30 cellular contexts compared by ENCODE assay signal in the genomic region with DNA sequence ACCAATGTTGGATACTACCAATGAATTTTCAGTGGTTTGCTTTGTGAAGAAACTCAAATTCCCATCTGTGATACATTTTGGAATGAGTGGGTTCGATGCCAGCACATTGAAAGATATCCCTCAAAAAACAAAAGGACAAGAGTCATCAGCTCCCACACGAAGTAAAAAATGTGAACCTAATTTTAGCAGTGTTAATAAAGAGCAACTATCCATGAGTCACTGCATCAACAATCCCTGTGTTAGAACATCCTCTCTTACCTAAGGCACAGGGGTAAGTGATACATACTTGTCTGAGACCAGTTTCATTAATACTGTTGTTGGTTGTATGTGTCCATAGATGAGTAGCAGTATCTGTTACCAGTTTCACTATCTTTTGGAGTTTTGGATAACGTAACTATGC.
DNase-seq lines count a peak whose midpoint lies in the region; ATAC-seq and TF ChIP-seq lines count a peak whose summit lies in the region.
"Had no signal": no experiment of that assay in that cellular context is flagged by ENCODE, and none has a peak within 500 bp of the region (broad histone marks: within the 10 kb centered on the region; RNA-seq: fewer than 3 reads in every experiment).

No MANE protein-coding gene starts in this region.

- DNase-seq in A172 (ENCODE audit: low spot score) (peak; percentile 64), RPMI7951 (ENCODE audit: low read depth) (peak; percentile 26), dermis blood vessel endothelial cell (peak; percentile 14), kidney epithelial cell (ENCODE audit: low read depth) (peak; percentile 61), NCI-H345 (lab: John Stamatoyannopoulos, UW) (no peak), aorta (no peak), NCI-H2227 treated with DMSO at 0.1 percent for 48 hours (lab: John Stamatoyannopoulos, UW) (no peak)
- DNase-seq in stimulated activated naive CD4-positive, alpha-beta T cell (lab: John Stamatoyannopoulos, UW), result no peak
- DNase-seq: 8988T; activated B cell treated with CpG ODN at 0.5 μM for 24 hours; activated CD4-positive, alpha-beta T cell treated with anti-CD3 and anti-CD28 coated beads, Interleukin-2, amount 50 U/mL, for 48 hours; activated naive CD4-positive, alpha-beta T cell treated with anti-CD3 and anti-CD28 coated beads for 36 hours; CD4-positive, CD25-positive, alpha-beta regulatory T cell; GOT3; HFFc6; Karpas-422; left colon; MV-4-11; NCI-H1436 treated with DMSO at 0.1 percent for 48 hours; NCI-H524 treated with DMSO at 0.1 percent for 48 hours; stimulated activated CD4-positive, alpha-beta T cell treated with anti-CD3 and anti-CD28 coated beads, Interleukin-15, amount 100 ng/mL, for 24 hours; stimulated activated naive B cell treated with anti-CD40 and anti-IgM and Interleukin-4, amounts not matched to agents 10 μg/mL and 1 μg/mL and 100 μg/mL, for 72 hours; T-cell; uterus had no signal

- H3K4me3 ChIP-seq in kidney epithelial cell (ENCODE audit: low read depth, low read length) (no peak overlapping the region), aorta (ENCODE audit: low read length in 2 of 2) (no peak overlapping the region)
- H3K4me3 ChIP-seq: SJSA1, thoracic aorta, uterus had no signal

- TF ChIP-seq CTCF in kidney epithelial cell (IDR thresholded peaks at IDR 0.05; ENCODE audit: insufficient read depth, low read length, poor library complexity, severe bottlenecking), result no peak

- no peak for ATAC-seq in aorta (ENCODE audit: low FRiP score)
- ATAC-seq: HepG2; left colon; Panc1; sciatic nerve; stimulated activated naive B cell treated with anti-CD40 and anti-IgM and Interleukin-4, amounts not matched to agents 10 μg/mL and 1 μg/mL and 100 μg/mL, for 72 hours; T-cell had no signal

- intact Hi-C loops in aorta (cut with DNase I), result no loop called here

- H3K27me3 ChIP-seq in kidney epithelial cell (ENCODE audit: control insufficient read depth, insufficient read depth, low read length) (no peaks in the 10 kb centered on the region), aorta (ENCODE audit: control insufficient read depth in 1 of 2, insufficient read depth in 2 of 2, low read length in 1 of 2) (no peaks in the 10 kb centered on the region)
- H3K27me3 ChIP-seq: SJSA1, uterus had no signal

- no peaks in the 10 kb centered on the region for H3K9me3 ChIP-seq in aorta (ENCODE audit: control insufficient read depth, low read length)
- H3K9me3 ChIP-seq: thoracic aorta, uterus had no signal

- 53 to 54% methylated on average over 3 of the region's 3 CpGs for WGBS in aorta, 2 donors

- H3K4me1 ChIP-seq in aorta (ENCODE audit: control insufficient read depth in 1 of 2, insufficient read depth in 2 of 2, low read length in 2 of 2), result no peaks in the 10 kb centered on the region
- H3K4me1 ChIP-seq: SJSA1, uterus had no signal

- H3K27ac ChIP-seq in aorta (ENCODE audit: low read depth in 1 of 2, low read length in 2 of 2), result no peak overlapping the region
- H3K27ac ChIP-seq: HL-60, SJSA1, thoracic aorta, uterus had no signal

- H3K36me3 ChIP-seq in kidney epithelial cell (ENCODE audit: control insufficient read depth, insufficient read depth, low read length), result no peaks in the 10 kb centered on the region
- H3K36me3 ChIP-seq in aorta (ENCODE audit: control insufficient read depth in 1 of 2, insufficient read depth in 2 of 2, low read length in 1 of 2), result no peaks in the 10 kb centered on the region
- H3K36me3 ChIP-seq: SJSA1, thoracic aorta, uterus had no signal

Comparison
In these comparisons a context has a peak if more than half of its experiments do, and no peak if none do; other contexts are left out.
1. DNase-seq: peak in A172 (single experiment), RPMI7951 (single experiment), dermis blood vessel endothelial cell (single experiment) and kidney epithelial cell (single experiment); none in NCI-H345 (single experiment), stimulated activated naive CD4-positive, alpha-beta T cell (0 of 6), aorta (0 of 2) and NCI-H2227 treated with DMSO at 0.1 percent for 48 hours (single experiment).